9 cellular contexts compared by ENCODE assay signal in the genomic region with DNA sequence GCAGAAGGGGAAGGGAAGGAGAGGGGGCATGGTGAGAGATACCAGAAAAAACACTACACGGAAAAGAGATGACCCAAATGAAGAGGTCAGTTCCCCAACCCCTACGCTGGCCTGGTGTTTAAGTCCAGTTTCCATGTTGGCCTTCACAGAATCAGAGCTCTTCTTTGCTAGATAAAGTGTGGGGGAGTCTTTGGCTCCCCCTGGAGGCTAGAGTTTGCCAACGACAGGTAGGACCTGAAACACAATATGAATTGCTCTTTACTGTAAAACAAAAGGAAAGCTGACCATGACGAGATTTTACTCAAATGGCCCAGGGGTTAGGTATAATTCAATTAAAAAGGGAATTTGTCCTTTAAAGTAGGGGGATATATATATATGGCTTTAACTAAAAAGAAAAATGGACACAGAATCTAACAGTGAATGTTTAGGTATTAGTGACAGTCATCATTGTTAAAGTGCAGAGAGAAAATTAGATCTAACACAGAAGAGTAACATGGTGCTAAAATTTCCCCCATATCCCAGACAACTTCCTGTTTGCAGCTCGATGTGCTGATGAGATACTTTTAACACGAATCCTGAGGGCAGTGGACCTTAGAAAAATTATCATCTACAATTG.
DNase-seq lines count a peak whose midpoint lies in the region; ATAC-seq and TF ChIP-seq lines count a peak whose summit lies in the region.
"Had no signal": no experiment of that assay in that cellular context is flagged by ENCODE, and none has a peak within 500 bp of the region (broad histone marks: within the 10 kb centered on the region; RNA-seq: fewer than 3 reads in every experiment).

No MANE protein-coding gene starts in this region.

- H3K27ac ChIP-seq in PC-9: no peak overlapping the region
- H3K27ac ChIP-seq: thoracic aorta had no signal

- no peaks in the 10 kb centered on the region for H3F3A ChIP-seq in PC-9 (ENCODE audit: insufficient read depth, low read depth)

- H3K4me3 ChIP-seq in AG09309 (ENCODE audit: control insufficient read depth, low read depth, low read length): no peak overlapping the region
- no peak overlapping the region for H3K4me3 ChIP-seq in PC-9
- no peak overlapping the region for H3K4me3 ChIP-seq in retinal pigment epithelial cell (ENCODE audit: low read length)

- H3K79me2 ChIP-seq in PC-9 (ENCODE audit: low read depth): no peaks in the 10 kb centered on the region

- POLR2A ChIA-PET in PC-9 (lab: Charles Lee; ENCODE audit: unreplicated experiment): no interaction called here

- H2AFZ ChIP-seq in PC-9: no peak overlapping the region

- CTCF ChIA-PET in PC-9 (lab: Charles Lee): interaction anchor here (0.6 to 0.7 kb wide), 3 partner anchors 28 to 1260 kb away, joined by 3 to 4 read pairs (median 3); no protein-coding TSS in a partner anchor

- H3K4me1 ChIP-seq in PC-9 (replicated peaks; ENCODE audit: insufficient read depth): no peaks in the 10 kb centered on the region

- BruUV-seq in PC-9 (replicated peaks; lab: Mats Ljungman, UMichigan): no TSS peak

- no peaks in the 10 kb centered on the region for H3K9me3 ChIP-seq in PC-9 (ENCODE audit: insufficient read depth, low read depth)
- H3K9me3 ChIP-seq: thoracic aorta had no signal

- intact Hi-C loops in PC-9 (cut with micrococcal nuclease; ENCODE audit: unreplicated experiment): no loop called here

- no peaks in the 10 kb centered on the region for H3K27me3 ChIP-seq in PC-9 (ENCODE audit: insufficient read depth, low read depth)

- no peaks in the 10 kb centered on the region for H4K20me1 ChIP-seq in PC-9 (ENCODE audit: insufficient read depth)

- TF ChIP-seq CTCF in AG09309 (IDR thresholded peaks at IDR 0.05; ENCODE audit: control insufficient read depth, insufficient read depth, low read depth, low read length, missing control alignments) (peak; percentile 76), GM12874 (IDR thresholded peaks at IDR 0.05; ENCODE audit: insufficient read depth, low read depth, low read length) (peak; percentile 84), PC-9 (conservative IDR thresholded peaks at IDR 0.05) (peak; percentile 75), retinal pigment epithelial cell (conservative IDR thresholded peaks at IDR 0.05; ENCODE audit: low read depth, low read length) (peak; percentile 87)

- no peak overlapping the region for H3K4me2 ChIP-seq in PC-9

- no peaks in the 10 kb centered on the region for H3K36me3 ChIP-seq in PC-9 (ENCODE audit: low read depth)
- H3K36me3 ChIP-seq: thoracic aorta had no signal

- no peak for DNase-seq in AG09309 (ENCODE audit: low read depth)
- peak in 1 of 2 experiments; percentile 34 for DNase-seq in PC-9
- peak; percentile 24 for DNase-seq in activated T-helper 1 cell treated with Interleukin-2 at 50 U/mL for 16 hours (ENCODE audit: low read depth)
- DNase-seq in foreskin melanocyte: peak; percentile 35
- DNase-seq in retinal pigment epithelial cell (ENCODE audit: low read depth): no peak

- ATAC-seq in HG03439 (IDR thresholded peaks at IDR 0.05; ENCODE audit: unreplicated experiment) (peak; percentile 82), GM19467 (IDR thresholded peaks at IDR 0.05; ENCODE audit: unreplicated experiment) (no peak)

- H3K9me2 ChIP-seq in PC-9 (ENCODE audit: insufficient read depth): no peaks in the 10 kb centered on the region

Comparison
In these comparisons a context has a peak if more than half of its experiments do, and no peak if none do; other contexts are left out.
1. DNase-seq: peak in activated T-helper 1 cell treated with Interleukin-2 at 50 U/mL for 16 hours (single experiment) and foreskin melanocyte (single experiment); none in AG09309 (single experiment) and retinal pigment epithelial cell (single experiment).
2. Peak in every context shown above with its lines, with median percentiles within 50 percentile points of each other: CTCF ChIP-seq.